ENCODE assay signal across 8 cellular contexts in the genomic region with DNA sequence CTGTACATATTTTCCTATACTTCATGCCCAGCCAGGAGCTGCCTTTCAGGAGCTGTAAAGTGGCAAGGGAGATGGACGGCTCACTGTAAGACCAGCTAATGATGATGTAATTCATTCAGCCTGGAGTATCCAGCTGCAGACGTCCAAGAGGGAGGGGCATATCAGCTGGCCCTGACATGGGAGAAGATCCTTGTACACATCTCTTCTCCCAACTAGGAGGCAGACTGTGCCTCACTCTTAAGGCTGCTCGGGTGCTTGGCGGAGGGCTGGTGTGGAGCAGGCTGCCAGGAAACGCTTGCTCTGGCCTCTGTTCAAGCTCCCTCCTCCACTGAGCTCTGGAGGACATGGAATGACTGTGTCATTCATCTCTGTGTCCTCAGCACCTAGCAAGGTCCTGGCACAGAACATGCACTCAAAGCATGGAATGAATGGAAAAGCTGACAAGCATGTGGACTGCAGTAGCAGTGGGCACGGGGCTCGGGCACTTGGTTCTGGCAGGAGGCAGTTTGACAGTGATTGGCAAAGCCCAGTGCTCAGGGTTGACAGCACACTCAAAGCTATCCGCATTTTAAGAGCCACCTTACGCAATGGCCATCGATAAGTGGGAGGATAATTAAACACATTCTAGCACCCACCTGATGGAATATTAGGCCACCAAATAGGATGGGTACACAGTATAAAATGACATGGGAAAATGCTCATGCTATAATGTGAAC.
DNase-seq lines count a peak whose midpoint lies in the region; ATAC-seq and TF ChIP-seq lines count a peak whose summit lies in the region.

No MANE protein-coding gene starts in this region.

- peak overlapping the region; percentile 10 for H3K27ac ChIP-seq in fibroblast of lung (ENCODE audit: insufficient read depth, low read length)
- peak overlapping the region; percentile 58 for H3K27ac ChIP-seq in osteoblast (ENCODE audit: low read depth, low read length)
- H3K27ac ChIP-seq in trophoblast cell (ENCODE audit: low read depth, low read length) = no peak overlapping the region

- no peak overlapping the region for H4K12ac ChIP-seq in trophoblast cell (ENCODE audit: low read depth, low read length)

- H3K27me3 ChIP-seq in fibroblast of lung (ENCODE audit: control insufficient read depth, insufficient read depth, low read length) (no peaks in the 10 kb centered on the region), osteoblast (ENCODE audit: insufficient read depth, low read length) (no peaks in the 10 kb centered on the region), trophoblast cell (ENCODE audit: insufficient read depth, low read length) (no peaks in the 10 kb centered on the region)

- peaks cover 35% of the 10 kb centered on the region for H3K4me1 Mint-ChIP-seq in activated T-helper 1 cell treated with anti-CD3 and anti-CD28 coated beads, Interleukin-12 subunit alpha, Interleukin-12 subunit beta, Interleukin-2, Interleukin-4 antibody, amounts not matched to agents 30 ng/mL and 10 ng/mL and 1 ng/mL, durations not matched to agents 14 hours and 24 hours and 36 hours (ENCODE audit: low read depth)

- no peak overlapping the region for H2BK12ac ChIP-seq in trophoblast cell (ENCODE audit: low read length)

- H3K9me3 ChIP-seq in fibroblast of lung (ENCODE audit: control insufficient read depth, insufficient read depth, low read depth, low read length) (no peaks in the 10 kb centered on the region), osteoblast (ENCODE audit: low read depth, low read length) (no peaks in the 10 kb centered on the region), trophoblast cell (ENCODE audit: insufficient read depth, low read depth, low read length) (no peaks in the 10 kb centered on the region)

- WGBS in trophoblast cell (ENCODE audit: extremely low coverage, insufficient coverage, insufficient read length) = no CpG with 5 or more reads among the region's 10 CpGs

- no peak for ATAC-seq in HG02571 (IDR thresholded peaks at IDR 0.05; ENCODE audit: unreplicated experiment)
- ATAC-seq in HG02870 (IDR thresholded peaks at IDR 0.05; ENCODE audit: unreplicated experiment) = no peak

- intact Hi-C loops in activated T-helper 1 cell treated with anti-CD3 and anti-CD28 coated beads, Interleukin-12 subunit alpha, Interleukin-12 subunit beta, Interleukin-2, Interleukin-4 antibody, amounts not matched to agents 30 ng/mL and 10 ng/mL and 1 ng/mL, durations not matched to agents 14 hours and 24 hours and 36 hours (cut with micrococcal nuclease) = loop anchor here (5.0 kb wide), 1 partner anchor 38 kb away; no protein-coding TSS in a partner anchor

- H3K4ac ChIP-seq in trophoblast cell (ENCODE audit: low read depth, low read length) = no peak overlapping the region

- H4K20me1 ChIP-seq in fibroblast of lung (ENCODE audit: control insufficient read depth, extremely low read depth, insufficient read depth, low read length) = no peaks in the 10 kb centered on the region
- peaks cover 53% of the 10 kb centered on the region for H4K20me1 ChIP-seq in osteoblast (ENCODE audit: insufficient read depth, low read length)

- H2BK5ac ChIP-seq in trophoblast cell (ENCODE audit: low read depth, low read length, poor library complexity) = no peak overlapping the region

- no peaks in the 10 kb centered on the region for H3K79me2 ChIP-seq in fibroblast of lung (ENCODE audit: control insufficient read depth, insufficient read depth, low read length)
- peaks cover 4% of the 10 kb centered on the region for H3K79me2 ChIP-seq in osteoblast (ENCODE audit: insufficient read depth, low read length)
- H3K79me2 ChIP-seq in trophoblast cell (ENCODE audit: control insufficient read depth, insufficient read depth, low read length, poor library complexity) = no peaks in the 10 kb centered on the region

- H3K23ac ChIP-seq in trophoblast cell (ENCODE audit: low read length) = no peak overlapping the region

- H3K4me3 ChIP-seq in fibroblast of lung (replicated peaks in 1 of 4; ENCODE audit: control extremely low read depth in 1 of 4, insufficient read depth in 1 of 4, low read depth in 3 of 4, low read length in 4 of 4) = no peak overlapping the region
- H3K4me3 ChIP-seq in osteoblast (ENCODE audit: insufficient read depth, low read length) = no peak overlapping the region
- no peak overlapping the region for H3K4me3 ChIP-seq in trophoblast cell (ENCODE audit: low read depth, low read length)

- TF ChIP-seq CTCF in fibroblast of lung (conservative IDR thresholded peaks at IDR 0.05 in 1 of 2, IDR thresholded peaks at IDR 0.05 in 1 of 2; ENCODE audit: low read depth in 1 of 2, low read length in 2 of 2) = peak; percentile 35 to 44
- peak; percentile 40 for TF ChIP-seq CTCF in osteoblast (IDR thresholded peaks at IDR 0.05; ENCODE audit: extremely low read depth, low read depth, low read length)

- no peak overlapping the region for H2AK5ac ChIP-seq in trophoblast cell (ENCODE audit: low read length)

- H3K14ac ChIP-seq in trophoblast cell (ENCODE audit: low read length) = no peak overlapping the region

- H3K4me3 Mint-ChIP-seq in activated T-helper 1 cell treated with anti-CD3 and anti-CD28 coated beads, Interleukin-12 subunit alpha, Interleukin-12 subunit beta, Interleukin-2, Interleukin-4 antibody, amounts not matched to agents 30 ng/mL and 10 ng/mL and 1 ng/mL, durations not matched to agents 14 hours and 24 hours and 36 hours = no peak overlapping the region

- H2BK120ac ChIP-seq in trophoblast cell (ENCODE audit: insufficient read depth, low read length, poor library complexity) = no peak overlapping the region

- no peak overlapping the region for H3K18ac ChIP-seq in trophoblast cell (ENCODE audit: low read length)

- DNase-seq in EL (peak; percentile 85), NCI-H69 (lab: John Stamatoyannopoulos, UW) (peak; percentile 86), fibroblast of lung (ENCODE audit: low read depth in 2 of 2) (peak; percentile 90 to 94), osteoblast (ENCODE audit: insufficient read length, low spot score, missing footprints) (peak; percentile 95), trophoblast cell (no peak)
- DNase-seq in activated T-helper 1 cell treated with anti-CD3 and anti-CD28 coated beads, Interleukin-12 subunit alpha, Interleukin-12 subunit beta, Interleukin-2, Interleukin-4 antibody, amounts not matched to agents 30 ng/mL and 10 ng/mL and 1 ng/mL, durations not matched to agents 14 hours and 24 hours and 36 hours (ENCODE audit: low spot score) = no peak

- no peaks in the 10 kb centered on the region for H3K9me3 Mint-ChIP-seq in activated T-helper 1 cell treated with anti-CD3 and anti-CD28 coated beads, Interleukin-12 subunit alpha, Interleukin-12 subunit beta, Interleukin-2, Interleukin-4 antibody, amounts not matched to agents 30 ng/mL and 10 ng/mL and 1 ng/mL, durations not matched to agents 14 hours and 24 hours and 36 hours

- no peak overlapping the region for H3K27ac Mint-ChIP-seq in activated T-helper 1 cell treated with anti-CD3 and anti-CD28 coated beads, Interleukin-12 subunit alpha, Interleukin-12 subunit beta, Interleukin-2, Interleukin-4 antibody, amounts not matched to agents 30 ng/mL and 10 ng/mL and 1 ng/mL, durations not matched to agents 14 hours and 24 hours and 36 hours

- H4K8ac ChIP-seq in trophoblast cell (ENCODE audit: low read depth, low read length) = no peak overlapping the region

- H3K36me3 Mint-ChIP-seq in activated T-helper 1 cell treated with anti-CD3 and anti-CD28 coated beads, Interleukin-12 subunit alpha, Interleukin-12 subunit beta, Interleukin-2, Interleukin-4 antibody, amounts not matched to agents 30 ng/mL and 10 ng/mL and 1 ng/mL, durations not matched to agents 14 hours and 24 hours and 36 hours (ENCODE audit: low read depth) = peaks cover 36% of the 10 kb centered on the region

- H3K27me3 Mint-ChIP-seq in activated T-helper 1 cell treated with anti-CD3 and anti-CD28 coated beads, Interleukin-12 subunit alpha, Interleukin-12 subunit beta, Interleukin-2, Interleukin-4 antibody, amounts not matched to agents 30 ng/mL and 10 ng/mL and 1 ng/mL, durations not matched to agents 14 hours and 24 hours and 36 hours (ENCODE audit: insufficient read depth) = no peaks in the 10 kb centered on the region

- peak overlapping the region; percentile 26 for H3K4me2 ChIP-seq in fibroblast of lung (ENCODE audit: extremely low read depth, insufficient read depth, low read length)
- H3K4me2 ChIP-seq in osteoblast (ENCODE audit: insufficient read depth, low read length) = no peak overlapping the region
- no peak overlapping the region for H3K4me2 ChIP-seq in trophoblast cell (ENCODE audit: low read length)

- H3K4me1 ChIP-seq in fibroblast of lung (ENCODE audit: control insufficient read depth, extremely low read depth, insufficient read depth, low read length) = peaks cover 21% of the 10 kb centered on the region
- H3K4me1 ChIP-seq in osteoblast (ENCODE audit: insufficient read depth, low read length) = peaks cover 26% of the 10 kb centered on the region
- H3K4me1 ChIP-seq in trophoblast cell (ENCODE audit: control insufficient read depth in 1 of 2, insufficient read depth in 2 of 2, low read length in 2 of 2) = peaks cover 20 to 22% of the 10 kb centered on the region in 2 experiments

- H3K9ac ChIP-seq in fibroblast of lung (ENCODE audit: insufficient read depth, low read length) (no peak overlapping the region), trophoblast cell (ENCODE audit: low read length) (no peak overlapping the region)

- peaks cover 2% of the 10 kb centered on the region for H3K79me1 ChIP-seq in trophoblast cell (ENCODE audit: low read length)

- H2AFZ ChIP-seq in fibroblast of lung (ENCODE audit: low read length) = no peak overlapping the region
- H2AFZ ChIP-seq in osteoblast (ENCODE audit: low read length) = no peak overlapping the region
- no peak overlapping the region for H2AFZ ChIP-seq in trophoblast cell (ENCODE audit: insufficient read depth, low read length, poor library complexity)

- no peak overlapping the region for H4K91ac ChIP-seq in trophoblast cell (ENCODE audit: low read depth, low read length)

- H3K36me3 ChIP-seq in fibroblast of lung (ENCODE audit: control insufficient read depth, insufficient read depth, low read length) (peaks cover 19% of the 10 kb centered on the region), osteoblast (ENCODE audit: insufficient read depth, low read length) (peaks cover 51% of the 10 kb centered on the region), trophoblast cell (ENCODE audit: control insufficient read depth in 1 of 2, insufficient read depth in 2 of 2, low read length in 2 of 2) (peaks cover 10 to 16% of the 10 kb centered on the region in 2 experiments)

Comparison
In these comparisons a context has a peak if more than half of its experiments do, and no peak if none do; other contexts are left out.
1. DNase-seq: peak in EL (single experiment), NCI-H69 (single experiment), fibroblast of lung (2 of 2) and osteoblast (single experiment); none in activated T-helper 1 cell treated with anti-CD3 and anti-CD28 coated beads, Interleukin-12 subunit alpha, Interleukin-12 subunit beta, Interleukin-2, Interleukin-4 antibody, amounts not matched to agents 30 ng/mL and 10 ng/mL and 1 ng/mL, durations not matched to agents 14 hours and 24 hours and 36 hours (single experiment) and trophoblast cell (0 of 2).